ENCODE assay signal across 8 cellular contexts in the genomic region with DNA sequence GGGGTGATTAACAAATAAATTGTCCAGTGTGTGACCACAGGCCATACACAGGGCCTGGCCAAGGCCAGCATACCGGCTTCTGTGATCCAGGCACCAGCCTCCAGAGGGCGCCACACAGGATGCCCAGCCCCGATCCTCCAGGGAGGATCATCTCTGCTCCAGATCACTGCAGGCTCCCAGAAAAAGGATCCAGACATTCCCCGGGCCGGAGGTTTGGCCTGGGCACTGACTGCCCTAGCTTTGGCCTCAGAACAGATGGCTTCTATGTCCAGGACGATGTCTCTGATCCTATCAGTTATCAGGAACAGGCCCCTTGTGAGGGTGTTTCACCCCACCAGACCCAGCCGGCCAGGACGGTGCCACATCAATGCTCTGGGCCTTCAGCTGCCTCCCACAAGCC.
A peak's percentile ranks its signal among the peaks of the same experiment; 100 is the strongest.
DNase-seq lines count a peak whose midpoint lies in the region; ATAC-seq and TF ChIP-seq lines count a peak whose summit lies in the region.

No MANE protein-coding gene starts in this region.

- H3K36me3 Mint-ChIP-seq in CD14-positive monocyte: no peaks in the 10 kb centered on the region
- no peaks in the 10 kb centered on the region for H3K36me3 Mint-ChIP-seq in type B pancreatic cell

- H3K4me1 Mint-ChIP-seq in CD14-positive monocyte (peaks cover 38% of the 10 kb centered on the region), type B pancreatic cell (ENCODE audit: unreplicated experiment) (peaks cover 49% of the 10 kb centered on the region)

- H3K4me3 Mint-ChIP-seq in CD14-positive monocyte (no peak overlapping the region), type B pancreatic cell (no peak overlapping the region)

- DNase-seq in CD14-positive monocyte (ENCODE audit: low spot score): no peak
- DNase-seq in NCI-H2227 treated with DMSO at 0.1 percent for 48 hours (lab: John Stamatoyannopoulos, UW): peak; percentile 9
- DNase-seq in astrocyte of the spinal cord (ENCODE audit: low read depth, low spot score): peak; percentile 19
- peak in 1 of 2 donors; percentile 71 for DNase-seq in left colon
- DNase-seq in type B pancreatic cell (ENCODE audit: extremely low spot score, unreplicated experiment): no peak
- no peak for DNase-seq in cerebellar nuclear complex (lab: John Stamatoyannopoulos, UW)

- H3K27me3 Mint-ChIP-seq in CD14-positive monocyte (ENCODE audit: low read depth in 3 of 3): peaks cover 2 to 4% (median 3%) of the 10 kb centered on the region in 3 donors
- peaks cover 19% of the 10 kb centered on the region for H3K27me3 Mint-ChIP-seq in type B pancreatic cell

- H3K9me3 Mint-ChIP-seq in CD14-positive monocyte (no peaks in the 10 kb centered on the region), type B pancreatic cell (no peaks in the 10 kb centered on the region)

- H3K4me3 ChIP-seq in astrocyte of the spinal cord (ENCODE audit: low read depth, low read length): no peak overlapping the region

- peak; percentile 86 for TF ChIP-seq CTCF in CD14-positive monocyte (IDR thresholded peaks at IDR 0.05)
- TF ChIP-seq CTCF in astrocyte of the spinal cord (IDR thresholded peaks at IDR 0.05; ENCODE audit: low read depth, low read length): peak; percentile 84
- peak; percentile 83 for TF ChIP-seq CTCF in type B pancreatic cell (conservative IDR thresholded peaks at IDR 0.05)

- H3K27ac Mint-ChIP-seq in CD14-positive monocyte (no peak overlapping the region), type B pancreatic cell (no peak overlapping the region)

- in situ Hi-C loops in astrocyte of the spinal cord (cut with HindIII; ENCODE audit: low sequenced_read_pairs): no loop called here

- ATAC-seq in GM19035 (IDR thresholded peaks at IDR 0.05; ENCODE audit: unreplicated experiment) (peak; percentile 63), left colon (peak; percentile 84), HG02981 (IDR thresholded peaks at IDR 0.05; ENCODE audit: unreplicated experiment) (no peak)

- intact Hi-C loops in CD14-positive monocyte (cut with micrococcal nuclease): loop anchor here in 1 of 2 donors (10.0 kb wide), 1 partner anchor 347 kb away; the partner anchor contains the start of genes RPL27A and TRIM66
- intact Hi-C loops in left colon (cut with DNase I, micrococcal nuclease): no loop called here

Comparison
In these comparisons a context has a peak if more than half of its experiments do, and no peak if none do; other contexts are left out.
1. DNase-seq: peak in NCI-H2227 treated with DMSO at 0.1 percent for 48 hours (single experiment) and astrocyte of the spinal cord (single experiment); none in CD14-positive monocyte (single experiment), type B pancreatic cell (single experiment) and cerebellar nuclear complex (0 of 2).
2. Peak in every context shown above with its lines, with median percentiles within 50 percentile points of each other: CTCF ChIP-seq.